Comparison of ENCODE assay signal across 1 cellular context in the genomic region with DNA sequence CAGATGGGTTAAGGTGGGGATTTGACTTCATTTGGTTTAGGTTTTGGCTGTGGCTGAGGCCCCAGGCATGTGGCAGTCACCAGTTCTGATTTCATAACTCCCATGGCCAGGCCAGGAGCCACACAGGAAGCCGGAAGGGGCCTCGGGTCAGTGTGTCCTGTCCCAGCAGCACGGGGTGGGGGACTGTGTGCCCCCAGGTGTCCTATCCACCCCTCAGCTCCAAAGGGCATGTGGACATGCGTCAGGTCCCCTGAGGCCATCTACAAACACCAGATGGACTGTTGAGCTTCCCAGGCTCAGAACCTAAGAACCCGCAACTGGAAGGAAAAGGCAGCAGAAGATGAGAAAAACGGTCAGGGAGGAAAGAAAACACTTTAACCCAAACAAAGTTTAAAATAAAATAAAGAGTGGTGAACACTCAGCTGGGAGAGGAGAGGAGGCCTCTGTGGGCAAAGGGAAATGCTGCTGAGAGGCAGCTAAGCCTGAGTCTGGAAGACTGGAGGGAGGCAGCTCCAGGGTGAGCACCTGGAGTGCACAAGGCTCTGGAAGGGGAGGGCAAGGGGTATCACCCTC.
TF ChIP-seq lines count a peak whose summit lies in the region.

No MANE protein-coding gene starts in this region.

TF ChIP-seq in HepG2, 621 proteins besides CTCF, POLR2A, EP300 and RAD21 (continued from another document and continues in another):
- TF ChIP-seq, protein P1, sequence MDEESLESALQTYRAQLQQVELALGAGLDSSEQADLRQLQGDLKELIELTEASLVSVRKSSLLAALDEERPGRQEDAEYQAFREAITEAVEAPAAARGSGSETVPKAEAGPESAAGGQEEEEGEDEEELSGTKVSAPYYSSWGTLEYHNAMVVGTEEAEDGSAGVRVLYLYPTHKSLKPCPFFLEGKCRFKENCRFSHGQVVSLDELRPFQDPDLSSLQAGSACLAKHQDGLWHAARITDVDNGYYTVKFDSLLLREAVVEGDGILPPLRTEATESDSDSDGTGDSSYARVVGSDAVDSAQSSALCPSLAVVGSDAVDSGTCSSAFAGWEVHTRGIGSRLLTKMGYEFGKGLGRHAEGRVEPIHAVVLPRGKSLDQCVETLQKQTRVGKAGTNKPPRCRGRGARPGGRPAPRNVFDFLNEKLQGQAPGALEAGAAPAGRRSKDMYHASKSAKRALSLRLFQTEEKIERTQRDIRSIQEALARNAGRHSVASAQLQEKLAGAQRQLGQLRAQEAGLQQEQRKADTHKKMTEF (CRISPR knock-in tag; IDR thresholded peaks at IDR 0.05): peak; percentile 91; the same call in 1 of the 2 replicates
- peak; percentile 81 for TF ChIP-seq HIVEP1 (CRISPR knock-in tag; IDR thresholded peaks at IDR 0.05)
- no peak for TF ChIP-seq ZNF101 (CRISPR knock-in tag; IDR thresholded peaks at IDR 0.05; ENCODE audit: borderline replicate concordance, low read depth)
- peak; percentile 73 for TF ChIP-seq PPARG (CRISPR knock-in tag; conservative IDR thresholded peaks at IDR 0.05)
- peak; percentile 90; the same call in 1 of the 2 replicates for TF ChIP-seq ZMAT3 (CRISPR knock-in tag; conservative IDR thresholded peaks at IDR 0.05)
- no peak for TF ChIP-seq RELA (CRISPR knock-in tag; IDR thresholded peaks at IDR 0.05)
- TF ChIP-seq ZBTB8A (CRISPR knock-in tag; IDR thresholded peaks at IDR 0.05; ENCODE audit: borderline replicate concordance, low read depth): no peak
- peak; percentile 82; the same call in 1 of the 2 replicates for TF ChIP-seq ZNF430 (CRISPR knock-in tag; IDR thresholded peaks at IDR 0.05)
- TF ChIP-seq NFE2 (CRISPR knock-in tag; IDR thresholded peaks at IDR 0.05): no peak
- 0 out of 2 replicates have a peak, but pooled peaks have one; percentile 20 for TF ChIP-seq ARID2 (CRISPR knock-in tag; IDR thresholded peaks at IDR 0.05; ENCODE audit: borderline replicate concordance)
- TF ChIP-seq, protein P2, sequence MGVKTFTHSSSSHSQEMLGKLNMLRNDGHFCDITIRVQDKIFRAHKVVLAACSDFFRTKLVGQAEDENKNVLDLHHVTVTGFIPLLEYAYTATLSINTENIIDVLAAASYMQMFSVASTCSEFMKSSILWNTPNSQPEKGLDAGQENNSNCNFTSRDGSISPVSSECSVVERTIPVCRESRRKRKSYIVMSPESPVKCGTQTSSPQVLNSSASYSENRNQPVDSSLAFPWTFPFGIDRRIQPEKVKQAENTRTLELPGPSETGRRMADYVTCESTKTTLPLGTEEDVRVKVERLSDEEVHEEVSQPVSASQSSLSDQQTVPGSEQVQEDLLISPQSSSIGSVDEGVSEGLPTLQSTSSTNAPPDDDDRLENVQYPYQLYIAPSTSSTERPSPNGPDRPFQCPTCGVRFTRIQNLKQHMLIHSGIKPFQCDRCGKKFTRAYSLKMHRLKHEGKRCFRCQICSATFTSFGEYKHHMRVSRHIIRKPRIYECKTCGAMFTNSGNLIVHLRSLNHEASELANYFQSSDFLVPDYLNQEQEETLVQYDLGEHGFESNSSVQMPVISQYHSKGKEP (CRISPR knock-in tag; IDR thresholded peaks at IDR 0.05): no peak
- TF ChIP-seq RCOR2 (CRISPR knock-in tag; IDR thresholded peaks at IDR 0.05): peak; percentile 83; the same call in 1 of the 2 replicates
- TF ChIP-seq, protein P3, sequence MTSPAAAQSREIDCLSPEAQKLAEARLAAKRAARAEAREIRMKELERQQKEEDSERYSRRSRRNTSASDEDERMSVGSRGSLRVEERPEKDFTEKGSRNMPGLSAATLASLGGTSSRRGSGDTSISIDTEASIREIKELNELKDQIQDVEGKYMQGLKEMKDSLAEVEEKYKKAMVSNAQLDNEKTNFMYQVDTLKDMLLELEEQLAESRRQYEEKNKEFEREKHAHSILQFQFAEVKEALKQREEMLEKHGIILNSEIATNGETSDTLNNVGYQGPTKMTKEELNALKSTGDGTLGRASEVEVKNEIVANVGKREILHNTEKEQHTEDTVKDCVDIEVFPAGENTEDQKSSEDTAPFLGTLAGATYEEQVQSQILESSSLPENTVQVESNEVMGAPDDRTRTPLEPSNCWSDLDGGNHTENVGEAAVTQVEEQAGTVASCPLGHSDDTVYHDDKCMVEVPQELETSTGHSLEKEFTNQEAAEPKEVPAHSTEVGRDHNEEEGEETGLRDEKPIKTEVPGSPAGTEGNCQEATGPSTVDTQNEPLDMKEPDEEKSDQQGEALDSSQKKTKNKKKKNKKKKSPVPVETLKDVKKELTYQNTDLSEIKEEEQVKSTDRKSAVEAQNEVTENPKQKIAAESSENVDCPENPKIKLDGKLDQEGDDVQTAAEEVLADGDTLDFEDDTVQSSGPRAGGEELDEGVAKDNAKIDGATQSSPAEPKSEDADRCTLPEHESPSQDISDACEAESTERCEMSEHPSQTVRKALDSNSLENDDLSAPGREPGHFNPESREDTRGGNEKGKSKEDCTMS (CRISPR knock-in tag; conservative IDR thresholded peaks at IDR 0.05): no peak
- TF ChIP-seq PCBP1 (IDR thresholded peaks at IDR 0.05; ENCODE audit: borderline replicate concordance, low read depth, low read length): no peak
- TF ChIP-seq FOXC1 (CRISPR knock-in tag; IDR thresholded peaks at IDR 0.05; ENCODE audit: borderline replicate concordance): peak; percentile 85; the same call in 1 of the 2 replicates
- no peak for TF ChIP-seq FOXA1 (IDR thresholded peaks at IDR 0.05)
- TF ChIP-seq FOXA1 (CRISPR knock-in tag; IDR thresholded peaks at IDR 0.05): peak; percentile 83
- TF ChIP-seq ZNF543 (CRISPR knock-in tag; IDR thresholded peaks at IDR 0.05): 0 out of 2 replicates have a peak, but pooled peaks have one; percentile 62
- peak; percentile 99 for TF ChIP-seq RXRB (CRISPR knock-in tag; IDR thresholded peaks at IDR 0.05; ENCODE audit: borderline replicate concordance)
- peak; percentile 97 for TF ChIP-seq ZMYM2 (CRISPR knock-in tag; IDR thresholded peaks at IDR 0.05)
- TF ChIP-seq, protein P4, sequence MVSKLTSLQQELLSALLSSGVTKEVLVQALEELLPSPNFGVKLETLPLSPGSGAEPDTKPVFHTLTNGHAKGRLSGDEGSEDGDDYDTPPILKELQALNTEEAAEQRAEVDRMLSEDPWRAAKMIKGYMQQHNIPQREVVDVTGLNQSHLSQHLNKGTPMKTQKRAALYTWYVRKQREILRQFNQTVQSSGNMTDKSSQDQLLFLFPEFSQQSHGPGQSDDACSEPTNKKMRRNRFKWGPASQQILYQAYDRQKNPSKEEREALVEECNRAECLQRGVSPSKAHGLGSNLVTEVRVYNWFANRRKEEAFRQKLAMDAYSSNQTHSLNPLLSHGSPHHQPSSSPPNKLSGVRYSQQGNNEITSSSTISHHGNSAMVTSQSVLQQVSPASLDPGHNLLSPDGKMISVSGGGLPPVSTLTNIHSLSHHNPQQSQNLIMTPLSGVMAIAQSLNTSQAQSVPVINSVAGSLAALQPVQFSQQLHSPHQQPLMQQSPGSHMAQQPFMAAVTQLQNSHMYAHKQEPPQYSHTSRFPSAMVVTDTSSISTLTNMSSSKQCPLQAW (CRISPR knock-in tag; IDR thresholded peaks at IDR 0.05): peak; percentile 98
- no peak for TF ChIP-seq ZNF251 (CRISPR knock-in tag; IDR thresholded peaks at IDR 0.05)
- no peak for TF ChIP-seq ZNF234 (CRISPR knock-in tag; conservative IDR thresholded peaks at IDR 0.05)
- TF ChIP-seq, protein P5, sequence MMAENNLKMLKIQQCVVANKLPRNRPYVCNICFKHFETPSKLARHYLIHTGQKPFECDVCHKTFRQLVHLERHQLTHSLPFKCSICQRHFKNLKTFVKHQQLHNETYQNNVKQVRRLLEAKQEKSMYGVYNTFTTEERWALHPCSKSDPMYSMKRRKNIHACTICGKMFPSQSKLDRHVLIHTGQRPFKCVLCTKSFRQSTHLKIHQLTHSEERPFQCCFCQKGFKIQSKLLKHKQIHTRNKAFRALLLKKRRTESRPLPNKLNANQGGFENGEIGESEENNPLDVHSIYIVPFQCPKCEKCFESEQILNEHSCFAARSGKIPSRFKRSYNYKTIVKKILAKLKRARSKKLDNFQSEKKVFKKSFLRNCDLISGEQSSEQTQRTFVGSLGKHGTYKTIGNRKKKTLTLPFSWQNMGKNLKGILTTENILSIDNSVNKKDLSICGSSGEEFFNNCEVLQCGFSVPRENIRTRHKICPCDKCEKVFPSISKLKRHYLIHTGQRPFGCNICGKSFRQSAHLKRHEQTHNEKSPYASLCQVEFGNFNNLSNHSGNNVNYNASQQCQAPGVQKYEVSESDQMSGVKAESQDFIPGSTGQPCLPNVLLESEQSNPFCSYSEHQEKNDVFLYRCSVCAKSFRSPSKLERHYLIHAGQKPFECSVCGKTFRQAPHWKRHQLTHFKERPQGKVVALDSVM (CRISPR knock-in tag; IDR thresholded peaks at IDR 0.05): no peak
- peak; percentile 83 for TF ChIP-seq ZNF160 (CRISPR knock-in tag; IDR thresholded peaks at IDR 0.05)
- peak; percentile 88 for TF ChIP-seq YEATS4 (CRISPR knock-in tag; IDR thresholded peaks at IDR 0.05; ENCODE audit: borderline replicate concordance)
- TF ChIP-seq ZNF816 (CRISPR knock-in tag; IDR thresholded peaks at IDR 0.05; ENCODE audit: borderline replicate concordance): peak; percentile 75; the same call in 1 of the 2 replicates
- TF ChIP-seq ARHGAP35 (CRISPR knock-in tag; IDR thresholded peaks at IDR 0.05; ENCODE audit: borderline replicate concordance): peak; percentile 53; the same call in 1 of the 2 replicates
- TF ChIP-seq ZNF468 (CRISPR knock-in tag; IDR thresholded peaks at IDR 0.05): no peak
- peak in 1 of 2 experiments; percentile 79; a peak in 2 of 4 replicates for TF ChIP-seq KLF16 (CRISPR knock-in tag; IDR thresholded peaks at IDR 0.05)
- no peak for TF ChIP-seq TCF7L2 (IDR thresholded peaks at IDR 0.05; ENCODE audit: low read depth, low read length)
- TF ChIP-seq NFRKB (IDR thresholded peaks at IDR 0.05): no peak
- TF ChIP-seq ZNF24 (IDR thresholded peaks at IDR 0.05): no peak
- peak; percentile 79 for TF ChIP-seq CEBPG (CRISPR knock-in tag; IDR thresholded peaks at IDR 0.05)
- TF ChIP-seq, protein P6, sequence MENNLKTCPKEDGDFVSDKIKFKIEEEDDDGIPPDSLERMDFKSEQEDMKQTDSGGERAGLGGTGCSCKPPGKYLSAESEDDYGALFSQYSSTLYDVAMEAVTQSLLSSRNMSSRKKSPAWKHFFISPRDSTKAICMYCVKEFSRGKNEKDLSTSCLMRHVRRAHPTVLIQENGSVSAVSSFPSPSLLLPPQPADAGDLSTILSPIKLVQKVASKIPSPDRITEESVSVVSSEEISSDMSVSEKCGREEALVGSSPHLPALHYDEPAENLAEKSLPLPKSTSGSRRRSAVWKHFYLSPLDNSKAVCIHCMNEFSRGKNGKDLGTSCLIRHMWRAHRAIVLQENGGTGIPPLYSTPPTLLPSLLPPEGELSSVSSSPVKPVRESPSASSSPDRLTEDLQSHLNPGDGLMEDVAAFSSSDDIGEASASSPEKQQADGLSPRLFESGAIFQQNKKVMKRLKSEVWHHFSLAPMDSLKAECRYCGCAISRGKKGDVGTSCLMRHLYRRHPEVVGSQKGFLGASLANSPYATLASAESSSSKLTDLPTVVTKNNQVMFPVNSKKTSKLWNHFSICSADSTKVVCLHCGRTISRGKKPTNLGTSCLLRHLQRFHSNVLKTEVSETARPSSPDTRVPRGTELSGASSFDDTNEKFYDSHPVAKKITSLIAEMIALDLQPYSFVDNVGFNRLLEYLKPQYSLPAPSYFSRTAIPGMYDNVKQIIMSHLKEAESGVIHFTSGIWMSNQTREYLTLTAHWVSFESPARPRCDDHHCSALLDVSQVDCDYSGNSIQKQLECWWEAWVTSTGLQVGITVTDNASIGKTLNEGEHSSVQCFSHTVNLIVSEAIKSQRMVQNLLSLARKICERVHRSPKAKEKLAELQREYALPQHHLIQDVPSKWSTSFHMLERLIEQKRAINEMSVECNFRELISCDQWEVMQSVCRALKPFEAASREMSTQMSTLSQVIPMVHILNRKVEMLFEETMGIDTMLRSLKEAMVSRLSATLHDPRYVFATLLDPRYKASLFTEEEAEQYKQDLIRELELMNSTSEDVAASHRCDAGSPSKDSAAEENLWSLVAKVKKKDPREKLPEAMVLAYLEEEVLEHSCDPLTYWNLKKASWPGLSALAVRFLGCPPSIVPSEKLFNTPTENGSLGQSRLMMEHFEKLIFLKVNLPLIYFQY (CRISPR knock-in tag; IDR thresholded peaks at IDR 0.05; ENCODE audit: borderline replicate concordance): peak; percentile 88
- TF ChIP-seq AHR (CRISPR knock-in tag; IDR thresholded peaks at IDR 0.05): no peak
- 0 out of 2 replicates have a peak, but pooled peaks have one; percentile 49 for TF ChIP-seq ZNF572 (CRISPR knock-in tag; IDR thresholded peaks at IDR 0.05)
- no peak for TF ChIP-seq KLF9 (CRISPR knock-in tag; IDR thresholded peaks at IDR 0.05; ENCODE audit: low read depth)
- no peak for TF ChIP-seq YEATS2 (CRISPR knock-in tag; IDR thresholded peaks at IDR 0.05; ENCODE audit: borderline replicate concordance)
- no peak for TF ChIP-seq NRL (CRISPR knock-in tag; IDR thresholded peaks at IDR 0.05; ENCODE audit: borderline replicate concordance)
- TF ChIP-seq ZNF7 (CRISPR knock-in tag; IDR thresholded peaks at IDR 0.05): no peak
- TF ChIP-seq, protein P7, sequence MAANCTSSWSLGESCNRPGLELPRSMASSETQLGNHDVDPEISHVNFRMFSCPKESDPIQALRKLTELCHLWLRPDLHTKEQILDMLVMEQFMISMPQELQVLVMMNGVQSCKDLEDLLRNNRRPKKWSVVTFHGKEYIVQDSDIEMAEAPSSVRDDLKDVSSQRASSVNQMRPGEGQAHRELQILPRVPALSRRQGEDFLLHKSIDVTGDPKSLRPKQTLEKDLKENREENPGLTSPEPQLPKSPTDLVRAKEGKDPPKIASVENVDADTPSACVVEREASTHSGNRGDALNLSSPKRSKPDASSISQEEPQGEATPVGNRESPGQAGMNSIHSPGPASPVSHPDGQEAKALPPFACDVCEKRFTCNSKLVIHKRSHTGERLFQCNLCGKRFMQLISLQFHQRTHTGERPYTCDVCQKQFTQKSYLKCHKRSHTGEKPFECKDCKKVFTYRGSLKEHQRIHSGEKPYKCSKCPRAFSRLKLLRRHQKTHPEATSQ (CRISPR knock-in tag; IDR thresholded peaks at IDR 0.05; ENCODE audit: borderline replicate concordance): 0 out of 2 replicates have a peak, but pooled peaks have one; percentile 37
- TF ChIP-seq, protein P8, sequence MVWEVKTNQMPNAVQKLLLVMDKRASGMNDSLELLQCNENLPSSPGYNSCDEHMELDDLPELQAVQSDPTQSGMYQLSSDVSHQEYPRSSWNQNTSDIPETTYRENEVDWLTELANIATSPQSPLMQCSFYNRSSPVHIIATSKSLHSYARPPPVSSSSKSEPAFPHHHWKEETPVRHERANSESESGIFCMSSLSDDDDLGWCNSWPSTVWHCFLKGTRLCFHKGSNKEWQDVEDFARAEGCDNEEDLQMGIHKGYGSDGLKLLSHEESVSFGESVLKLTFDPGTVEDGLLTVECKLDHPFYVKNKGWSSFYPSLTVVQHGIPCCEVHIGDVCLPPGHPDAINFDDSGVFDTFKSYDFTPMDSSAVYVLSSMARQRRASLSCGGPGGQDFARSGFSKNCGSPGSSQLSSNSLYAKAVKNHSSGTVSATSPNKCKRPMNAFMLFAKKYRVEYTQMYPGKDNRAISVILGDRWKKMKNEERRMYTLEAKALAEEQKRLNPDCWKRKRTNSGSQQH (CRISPR knock-in tag; IDR thresholded peaks at IDR 0.05; ENCODE audit: low read depth): peak; percentile 65; the same call in 1 of the 2 replicates
- TF ChIP-seq ZFP36L1 (CRISPR knock-in tag; IDR thresholded peaks at IDR 0.05): peak; percentile 75; the same call in 1 of the 2 replicates
- TF ChIP-seq SP1 (IDR thresholded peaks at IDR 0.05): no peak
- 0 out of 2 replicates have a peak, but pooled peaks have one; percentile 21 for TF ChIP-seq SP1 (CRISPR knock-in tag; IDR thresholded peaks at IDR 0.05)
- TF ChIP-seq ZNF607 (CRISPR knock-in tag; IDR thresholded peaks at IDR 0.05; ENCODE audit: borderline replicate concordance): peak; percentile 96
- peak; percentile 87 for TF ChIP-seq BORCS8-MEF2B (CRISPR knock-in tag; IDR thresholded peaks at IDR 0.05)
- TF ChIP-seq ZNF510 (CRISPR knock-in tag; IDR thresholded peaks at IDR 0.05; ENCODE audit: low read depth): no peak
- TF ChIP-seq FOXA3 (CRISPR knock-in tag; IDR thresholded peaks at IDR 0.05): peak; percentile 90
- no peak for TF ChIP-seq POLR2G (IDR thresholded peaks at IDR 0.05; ENCODE audit: low read depth, low read length)
- TF ChIP-seq HOXA5 (CRISPR knock-in tag; IDR thresholded peaks at IDR 0.05): peak; percentile 79; the same call in 1 of the 2 replicates
